In genomic region chr7:156606618-156607331, GRCh38 we compare ENCODE assay signal across 2 cellular contexts.
TF ChIP-seq lines count a peak whose summit lies in the region.

No MANE protein-coding gene starts in this region.

TF ChIP-seq in SK-N-SH, 30 proteins besides CTCF, POLR2A, EP300 and RAD21 (continued from another document):
- TF ChIP-seq USF1 (IDR thresholded peaks at IDR 0.05; ENCODE audit: borderline replicate concordance, low read depth) (no peak), GABPA (IDR thresholded peaks at IDR 0.05; ENCODE audit: low read depth) (no peak), ZBTB33 (IDR thresholded peaks at IDR 0.05; ENCODE audit: borderline replicate concordance, low read depth) (no peak), EZH2phosphoT487 (IDR thresholded peaks at IDR 0.05; ENCODE audit: borderline replicate concordance, low read depth) (no peak), RFX5 (IDR thresholded peaks at IDR 0.05; ENCODE audit: low read length) (no peak), PBX3 (IDR thresholded peaks at IDR 0.05) (no peak), TAF1 (IDR thresholded peaks at IDR 0.05; ENCODE audit: borderline replicate concordance, low read depth, low read length) (no peak), GATA2 (CRISPR knock-in tag; IDR thresholded peaks at IDR 0.05) (no peak)

TF ChIP-seq in SK-N-SH treated with all-trans-retinoic acid at 6 μM for 48 hours, 23 proteins besides CTCF, POLR2A, EP300 and RAD21 (continued from another document):
- TF ChIP-seq PATZ1 (CRISPR knock-in tag; IDR thresholded peaks at IDR 0.05; ENCODE audit: borderline replicate concordance) (no peak), PPARA (CRISPR knock-in tag; IDR thresholded peaks at IDR 0.05; ENCODE audit: borderline replicate concordance) (no peak), SNAI2 (CRISPR knock-in tag; IDR thresholded peaks at IDR 0.05) (no peak), RARB (CRISPR knock-in tag; IDR thresholded peaks at IDR 0.05) (no peak), TOX (CRISPR knock-in tag; IDR thresholded peaks at IDR 0.05; ENCODE audit: borderline replicate concordance) (no peak), CSDC2 (CRISPR knock-in tag; IDR thresholded peaks at IDR 0.05) (no peak), ARNTL (CRISPR knock-in tag; IDR thresholded peaks at IDR 0.05; ENCODE audit: borderline replicate concordance, low read depth) (no peak)
- TF ChIP-seq, protein P1, sequence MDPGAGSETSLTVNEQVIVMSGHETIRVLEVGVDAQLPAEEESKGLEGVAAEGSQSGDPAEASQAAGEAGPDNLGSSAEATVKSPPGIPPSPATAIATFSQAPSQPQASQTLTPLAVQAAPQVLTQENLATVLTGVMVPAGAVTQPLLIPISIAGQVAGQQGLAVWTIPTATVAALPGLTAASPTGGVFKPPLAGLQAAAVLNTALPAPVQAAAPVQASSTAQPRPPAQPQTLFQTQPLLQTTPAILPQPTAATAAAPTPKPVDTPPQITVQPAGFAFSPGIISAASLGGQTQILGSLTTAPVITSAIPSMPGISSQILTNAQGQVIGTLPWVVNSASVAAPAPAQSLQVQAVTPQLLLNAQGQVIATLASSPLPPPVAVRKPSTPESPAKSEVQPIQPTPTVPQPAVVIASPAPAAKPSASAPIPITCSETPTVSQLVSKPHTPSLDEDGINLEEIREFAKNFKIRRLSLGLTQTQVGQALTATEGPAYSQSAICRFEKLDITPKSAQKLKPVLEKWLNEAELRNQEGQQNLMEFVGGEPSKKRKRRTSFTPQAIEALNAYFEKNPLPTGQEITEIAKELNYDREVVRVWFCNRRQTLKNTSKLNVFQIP (CRISPR knock-in tag; IDR thresholded peaks at IDR 0.05; ENCODE audit: borderline replicate concordance, low read depth): no peak
